7 cellular contexts compared by ENCODE assay signal in genomic region chr7:43868181-43868580, GRCh38. TPM values are rescaled to one million over a fixed set of nuclear protein-coding genes. Genes with fewer than 3 reads are reported as not detected.
DNase-seq lines count a peak whose midpoint lies in the region; ATAC-seq and TF ChIP-seq lines count a peak whose summit lies in the region.

No MANE protein-coding gene starts in this region.

- ATAC-seq in T-cell (replicated peaks in 1 of 4) = no peak
- no peak for ATAC-seq in HG03175 (IDR thresholded peaks at IDR 0.05; ENCODE audit: unreplicated experiment)

- H2BK120ac ChIP-seq in H9 (ENCODE audit: low read depth, low read length, poor library complexity, severe bottlenecking) = no peak overlapping the region

- no peak overlapping the region for H3K27ac ChIP-seq in H9 (ENCODE audit: insufficient read length, low read depth, low read length)
- no peak overlapping the region for H3K27ac ChIP-seq in skeletal muscle tissue (ENCODE audit: low read depth, low read length)

- H2BK15ac ChIP-seq in H9 (ENCODE audit: low read depth, low read length) = no peak overlapping the region

- no peak overlapping the region for H4K8ac ChIP-seq in H9 (replicated peaks; ENCODE audit: insufficient read length, low read depth, low read length)

- no peak overlapping the region for H2BK5ac ChIP-seq in H9 (ENCODE audit: insufficient read length, low read length)

- CTCF ChIA-PET in T-cell (lab: Charles Lee) = no interaction called here

- peaks cover 3% of the 10 kb centered on the region; the same call in 1 of the 2 replicates for H3K4me1 ChIP-seq in H9 (ENCODE audit: insufficient read depth, low read length)
- H3K4me1 ChIP-seq in skeletal muscle tissue (ENCODE audit: control insufficient read depth in 3 of 3, insufficient read depth in 3 of 3, low read length in 3 of 3) = peaks cover 25 to 29% (median 27%) of the 10 kb centered on the region in 3 donors

- H3K23ac ChIP-seq in H9 (ENCODE audit: insufficient read length, low read depth, low read length) = no peak overlapping the region

- POLR2A ChIA-PET in T-cell (lab: Charles Lee) = no interaction called here

- H3K56ac ChIP-seq in H9 (ENCODE audit: insufficient read length, low read depth, low read length) = no peak overlapping the region

- no peaks in the 10 kb centered on the region for H3K79me2 ChIP-seq in H9 (ENCODE audit: insufficient read depth, low read length)

- no peak for DNase-seq in H9
- DNase-seq in T-cell = no peak
- no peak for DNase-seq in fibroblast of mammary gland (ENCODE audit: low read depth)
- DNase-seq in GF-D8 (lab: John Stamatoyannopoulos, UW) = no peak
- DNase-seq in effector CD8-positive, alpha-beta T cell (lab: John Stamatoyannopoulos, UW) = no peak

- H4K91ac ChIP-seq in H9 (ENCODE audit: insufficient read length, low read depth, low read length) = no peak overlapping the region

- H3K4me2 ChIP-seq in H9 (ENCODE audit: insufficient read depth, insufficient read length, low read length) = peak overlapping the region; percentile 29

- no peak overlapping the region for H3T11ph ChIP-seq in H9 (ENCODE audit: low read length)

- H4K20me1 ChIP-seq in H9 (ENCODE audit: control insufficient read depth, insufficient read depth, insufficient read length) = no peaks in the 10 kb centered on the region

- H3K9me3 Mint-ChIP-seq in H9 (no peaks in the 10 kb centered on the region; a peak in 1 of 5 replicates), T-cell (no peaks in the 10 kb centered on the region)

- TF ChIP-seq CTCF in H9 (conservative IDR thresholded peaks at IDR 0.05) (no peak), fibroblast of mammary gland (conservative IDR thresholded peaks at IDR 0.05; ENCODE audit: control insufficient read depth, insufficient read depth, low read depth, low read length) (no peak)

- 0 out of 2 replicates have a peak, but pooled peaks cover 2% of the 10 kb centered on the region for H3K27me3 ChIP-seq in H9 (ENCODE audit: insufficient read depth, low read length)
- no peaks in the 10 kb centered on the region for H3K27me3 ChIP-seq in skeletal muscle tissue (ENCODE audit: control insufficient read depth in 3 of 3, insufficient read depth in 3 of 3, low read length in 3 of 3)

- no peak overlapping the region for H4K5ac ChIP-seq in H9 (ENCODE audit: insufficient read length, low read depth, low read length)

- H3K27me3 Mint-ChIP-seq in H9 (ENCODE audit: low read depth) (peaks cover 5% of the 10 kb centered on the region; the same call in 1 of the 2 replicates), T-cell (no peaks in the 10 kb centered on the region)

- peaks cover 19 to 27% (median 26%) of the 10 kb centered on the region in 3 experiments for H3K36me3 Mint-ChIP-seq in H9 (ENCODE audit: insufficient read depth in 1 of 3, low read depth in 3 of 3)
- peaks cover 19% of the 10 kb centered on the region for H3K36me3 Mint-ChIP-seq in T-cell

- H3K36me3 ChIP-seq in skeletal muscle tissue (ENCODE audit: control insufficient read depth in 3 of 3, insufficient read depth in 3 of 3, low read length in 3 of 3) = peaks cover 10 to 20% (median 19%) of the 10 kb centered on the region in 3 donors

- no peak overlapping the region for H3K18ac ChIP-seq in H9 (ENCODE audit: insufficient read length, low read depth, low read length)

- peaks cover 44 to 46% of the 10 kb centered on the region in 2 experiments for H3K4me1 Mint-ChIP-seq in H9
- peaks cover 22 to 25% (median 22%) of the 10 kb centered on the region in 3 donors for H3K4me1 Mint-ChIP-seq in T-cell

- H2AK5ac ChIP-seq in H9 (ENCODE audit: insufficient read length, low read length) = no peak overlapping the region

- peaks cover 6% of the 10 kb centered on the region for H3K23me2 ChIP-seq in H9 (ENCODE audit: insufficient read length, low read depth, low read length, poor library complexity, severe bottlenecking)

- no peak overlapping the region for H3K4ac ChIP-seq in H9 (ENCODE audit: low read depth, low read length)

- H2AFZ ChIP-seq in H9 (ENCODE audit: low read length) = no peak overlapping the region

- no CpG with 5 or more reads among the region's 7 CpGs for WGBS in H9 (ENCODE audit: extremely low coverage, insufficient read length, low lambda C conversion rate)

- H2BK12ac ChIP-seq in H9 (ENCODE audit: insufficient read length, low read depth, low read length) = no peak overlapping the region

- H3K9ac ChIP-seq in H9 (ENCODE audit: extremely low read depth, insufficient read length, low read length) (no peak overlapping the region), skeletal muscle tissue (ENCODE audit: low read depth in 1 of 3, low read length in 3 of 3) (peak overlapping the region in 2 of 3 donors; percentile 73 to 86)

- no peak overlapping the region for H2BK20ac ChIP-seq in H9 (ENCODE audit: low read depth, low read length, poor library complexity, severe bottlenecking)

- no peaks in the 10 kb centered on the region for H3K79me1 ChIP-seq in H9 (ENCODE audit: insufficient read depth, low read depth, low read length, poor library complexity, severe bottlenecking)

- H3K4me3 Mint-ChIP-seq in H9 (peak overlapping the region; percentile 91 to 92), T-cell (peak overlapping the region; percentile 90 to 95 (median 92))

- H3K27ac Mint-ChIP-seq in H9 (no peak overlapping the region), T-cell (peak overlapping the region in 1 of 2 donors; percentile 28)

- no peak overlapping the region for H3K14ac ChIP-seq in H9 (ENCODE audit: insufficient read depth, low read length)

- H3K4me3 ChIP-seq in fibroblast of mammary gland (ENCODE audit: control insufficient read depth, low read depth, low read length) (peak overlapping the region; percentile 76), skeletal muscle tissue (ENCODE audit: low read length in 3 of 3) (peak overlapping the region; percentile 80 to 90 (median 88))

- H3K9me3 ChIP-seq in H9 (ENCODE audit: control insufficient read depth, low read depth, low read length) (no peaks in the 10 kb centered on the region), skeletal muscle tissue (ENCODE audit: control insufficient read depth in 3 of 3, low read length in 3 of 3) (no peaks in the 10 kb centered on the region)

RNA-seq across cellular contexts. Expression of gene MRPS24, which starts 1.1 kb away (rescaled TPM):
- total RNA-seq in H9 (2021) = 116 and 118 TPM in 2 replicates
- 10 to 100 TPM; 44.6 to 71.6 (median 58.4) TPM for total RNA-seq in T-cell
- 55.8 TPM for total RNA-seq in skeletal muscle tissue

RNA-seq across cellular contexts. Expression of gene URGCP, which starts 38.2 kb away (rescaled TPM):
- total RNA-seq in H9 (2021) (30.5 and 30.7 TPM in 2 replicates), T-cell (10 to 100 TPM; 22.3 to 35.2 (median 33.6) TPM), skeletal muscle tissue (28.2 TPM)

RNA-seq across cellular contexts. Expression of gene UBE2D4, which starts 58.1 kb away (rescaled TPM):
- total RNA-seq in H9 (2021) (6.4 and 7.3 TPM in 2 replicates), T-cell (10 to 100 TPM in 3 of 5 donors, 1 to 10 TPM in 2; 6.7 to 12.8 (median 10.4) TPM), skeletal muscle tissue (8.9 TPM)
